ENCODE assay signal across 15 cellular contexts in genomic region chr9:111900934-111901612, GRCh38. TPM values are rescaled to one million over a fixed set of nuclear protein-coding genes. Genes with fewer than 3 reads are reported as not detected.
A peak's percentile ranks its signal among the peaks of the same experiment; 100 is the strongest.
DNase-seq lines count a peak whose midpoint lies in the region; ATAC-seq, FAIRE-seq and TF ChIP-seq lines count a peak whose summit lies in the region.
"Had no signal": no experiment of that assay in that cellular context is flagged by ENCODE, and none has a peak within 500 bp of the region (broad histone marks: within the 10 kb centered on the region; RNA-seq: fewer than 3 reads in every experiment).

No MANE protein-coding gene starts in this region.

- H3K27ac ChIP-seq in brain microvascular endothelial cell (peak overlapping the region; percentile 89), kidney (ENCODE audit: low read depth in 2 of 2, low read length in 2 of 2) (peak overlapping the region; percentile 8 to 68), stomach (peak overlapping the region; percentile 6 to 99 (median 96))

- no peak for DNase-seq in brain microvascular endothelial cell
- no peak for DNase-seq in kidney
- no peak for DNase-seq in stomach
- DNase-seq in stimulated activated CD4-positive, alpha-beta T cell treated with anti-CD3 and anti-CD28 coated beads, Interleukin-12 subunit alpha, Interleukin-12 subunit beta, amount 100 ng/mL, for 4 hours = no peak
- DNase-seq: activated gamma-delta T cell, dermis blood vessel endothelial cell, EL, foreskin melanocyte, mesendoderm, NCI-H2081, RPMI8226 had no signal

- no peak for FAIRE-seq in kidney (lab: Jason Lieb, UNC)
- FAIRE-seq: small intestine had no signal

- TF ChIP-seq POLR2A in stomach (IDR thresholded peaks at IDR 0.05) = no peak

- H3K79me2 ChIP-seq in Loucy (ENCODE audit: insufficient read depth, low read length) = peaks cover 89% of the 10 kb centered on the region

- peak overlapping the region; percentile 76 for H3K4me2 ChIP-seq in Loucy (ENCODE audit: low read depth, low read length, poor library complexity, severe bottlenecking)

- H3F3A ChIP-seq in Loucy (ENCODE audit: low read depth) = no peaks in the 10 kb centered on the region

- peaks cover 54% of the 10 kb centered on the region for H3K4me1 ChIP-seq in Loucy (ENCODE audit: insufficient read depth, low read length, poor library complexity, severe bottlenecking)
- peaks cover 23 to 45% of the 10 kb centered on the region in 2 donors for H3K4me1 ChIP-seq in kidney (ENCODE audit: control insufficient read depth in 1 of 2, insufficient read depth in 1 of 2, low read depth in 1 of 2, low read length in 2 of 2)
- peaks cover 60 to 79% (median 72%) of the 10 kb centered on the region in 4 donors for H3K4me1 ChIP-seq in stomach

- no peak overlapping the region for H2AFZ ChIP-seq in Loucy (ENCODE audit: low read length)

- H3K36me3 ChIP-seq in Loucy (ENCODE audit: insufficient read depth, low read length) (no peaks in the 10 kb centered on the region), brain microvascular endothelial cell (replicated peaks) (peaks cover 26% of the 10 kb centered on the region), kidney (ENCODE audit: control insufficient read depth in 1 of 2, insufficient read depth in 2 of 2, low read length in 2 of 2) (no peaks in the 10 kb centered on the region), stomach (peaks cover 0 to under 1% (median 0%) of the 10 kb centered on the region in 4 donors)

- no peak for ATAC-seq in GM19467 (IDR thresholded peaks at IDR 0.05; ENCODE audit: unreplicated experiment)
- no peak for ATAC-seq in HG03135 (IDR thresholded peaks at IDR 0.05; ENCODE audit: unreplicated experiment)

- no peak for TF ChIP-seq EP300 in stomach (IDR thresholded peaks at IDR 0.05)

- intact Hi-C loops in kidney (cut with DNase I) = no loop called here
- intact Hi-C loops in stomach (cut with DNase I; ENCODE audit: low total_unique reads) = loop anchor here (10.0 kb wide), 1 partner anchor 164 kb away; no protein-coding TSS in a partner anchor

- no peaks in the 10 kb centered on the region for H3K9me2 ChIP-seq in Loucy (replicated peaks; ENCODE audit: low read depth, low read length)

- 47 to 71% (median 54%) methylated on average over 13 of the region's 13 CpGs for WGBS in stomach, 5 donors

- H4K20me1 ChIP-seq in Loucy (ENCODE audit: insufficient read depth, low read length, poor library complexity, severe bottlenecking) = peaks cover 51% of the 10 kb centered on the region

- TF ChIP-seq CTCF in Loucy (conservative IDR thresholded peaks at IDR 0.05; ENCODE audit: low read length) (no peak), brain microvascular endothelial cell (IDR thresholded peaks at IDR 0.05; ENCODE audit: low read depth, low read length, missing control alignments) (no peak), kidney (IDR thresholded peaks at IDR 0.05; ENCODE audit: borderline replicate concordance, extremely low read depth, insufficient read depth) (no peak), stomach (IDR thresholded peaks at IDR 0.05) (no peak)

- in situ Hi-C loops in brain microvascular endothelial cell (cut with HindIII; ENCODE audit: low pct_ligation_motif_present, low sequenced_read_pairs) = no loop called here

- H3K4me3 ChIP-seq in Loucy (ENCODE audit: low read length, poor library complexity, severe bottlenecking) = peak overlapping the region; percentile 18
- H3K4me3 ChIP-seq in brain microvascular endothelial cell (ENCODE audit: low read depth, low read length) = no peak overlapping the region
- H3K4me3 ChIP-seq in kidney (ENCODE audit: low read length in 2 of 2) = peak overlapping the region; percentile 19 to 43
- peak overlapping the region in 3 of 4 donors; percentile 14 to 93 (median 90) for H3K4me3 ChIP-seq in stomach

- H3K27me3 ChIP-seq in Loucy (ENCODE audit: insufficient read depth, low read length, poor library complexity, severe bottlenecking) (no peaks in the 10 kb centered on the region), brain microvascular endothelial cell (replicated peaks) (no peaks in the 10 kb centered on the region), stomach (no peaks in the 10 kb centered on the region)

- no peaks in the 10 kb centered on the region for H3K9me3 ChIP-seq in Loucy (ENCODE audit: insufficient read depth, low read depth, low read length)
- no peaks in the 10 kb centered on the region for H3K9me3 ChIP-seq in kidney (ENCODE audit: control insufficient read depth in 1 of 2, low read length in 2 of 2)
- H3K9me3 ChIP-seq in stomach = no peaks in the 10 kb centered on the region

- H3K9ac ChIP-seq in Loucy (ENCODE audit: low read depth, low read length, poor library complexity, severe bottlenecking) (no peak overlapping the region), kidney (ENCODE audit: low read length in 2 of 2) (peak overlapping the region in 1 of 2 donors; percentile 65)

RNA-seq across cellular contexts. Expression of gene UGCG, which starts 4.5 kb away (rescaled TPM):
- 113 TPM for total RNA-seq in kidney
- polyA plus RNA-seq in kidney (ENCODE audit: insufficient read depth, low read depth, low replicate concordance) = 20.8 TPM
- 100 to 1,000 TPM in 1 of 5 donors, 10 to 100 TPM in 4; 19.2 to 182 (median 42.6) TPM for total RNA-seq in stomach
- 10 to 100 TPM; 13.7 to 17.1 (median 16.6) TPM for polyA plus RNA-seq in stomach

Comparison
In these comparisons a context has a peak if more than half of its experiments do, and no peak if none do; other contexts are left out.
1. H3K27ac ChIP-seq: peak in every context shown above with its lines; median percentile 96 in stomach; 89 in brain microvascular endothelial cell; 38 in kidney.